10 cellular contexts compared by ENCODE assay signal in genomic region chr6:89372506-89372901, GRCh38. TPM values are rescaled to one million over a fixed set of nuclear protein-coding genes. Genes with fewer than 3 reads are reported as not detected.
DNase-seq lines count a peak whose midpoint lies in the region; ATAC-seq and TF ChIP-seq lines count a peak whose summit lies in the region.
"Had no signal": no experiment of that assay in that cellular context is flagged by ENCODE, and none has a peak within 500 bp of the region (broad histone marks: within the 10 kb centered on the region; RNA-seq: fewer than 3 reads in every experiment).

No MANE protein-coding gene starts in this region.

- H3K36me3 Mint-ChIP-seq in activated T-cell treated with anti-CD3 and anti-CD28 coated beads, Interleukin-2, amount 50 U/mL, for 4 hours (ENCODE audit: insufficient read depth): no peaks in the 10 kb centered on the region

- peak; percentile 3 to 5 for ATAC-seq in activated T-cell treated with anti-CD3 and anti-CD28 coated beads, Interleukin-2, amount 50 U/mL, for 4 hours
- ATAC-seq in GM21786 (IDR thresholded peaks at IDR 0.05; ENCODE audit: unreplicated experiment) (peak; percentile 48), psoas muscle (peak in 1 of 4 donors; percentile 6)

- TF ChIP-seq CTCF in psoas muscle (IDR thresholded peaks at IDR 0.05): no peak
- TF ChIP-seq CTCF in esophagus muscularis mucosa (IDR thresholded peaks at IDR 0.05): no peak

- H3K4me1 ChIP-seq in psoas muscle (peaks cover 24% of the 10 kb centered on the region), esophagus muscularis mucosa (peaks cover 18 to 26% (median 23%) of the 10 kb centered on the region in 4 donors)

- H3K36me3 ChIP-seq in psoas muscle (ENCODE audit: insufficient read depth in 1 of 2, low read depth in 1 of 2) (peaks cover 0 to 35% of the 10 kb centered on the region in 2 donors), esophagus muscularis mucosa (peaks cover 0 to 8% (median 0%) of the 10 kb centered on the region in 4 donors)

- no peak for TF ChIP-seq POLR2A in esophagus muscularis mucosa (IDR thresholded peaks at IDR 0.05; ENCODE audit: low read depth)

- intact Hi-C loops in psoas muscle (cut with DNase I): loop anchor here (5.0 kb wide), 3 partner anchors 35 to 390 kb away; partner anchors contain the start of gene RRAGD (in 1 of the 2)
- intact Hi-C loops in esophagus muscularis mucosa (cut with DNase I): no loop called here

- no peaks in the 10 kb centered on the region for H3K9me3 Mint-ChIP-seq in activated T-cell treated with anti-CD3 and anti-CD28 coated beads, Interleukin-2, amount 50 U/mL, for 4 hours
- H3K9me3 Mint-ChIP-seq: brain had no signal

- TF ChIP-seq EP300 in esophagus muscularis mucosa (IDR thresholded peaks at IDR 0.05): no peak

- H3K27me3 Mint-ChIP-seq in activated T-cell treated with anti-CD3 and anti-CD28 coated beads, Interleukin-2, amount 50 U/mL, for 4 hours (ENCODE audit: low read depth): no peaks in the 10 kb centered on the region
- H3K27me3 Mint-ChIP-seq: brain had no signal

- no peak for DNase-seq in activated T-cell treated with anti-CD3 and anti-CD28 coated beads, Interleukin-2, amount 50 U/mL, for 4 hours
- DNase-seq in activated T-cell treated with anti-CD3 and anti-CD28 coated beads, Interleukin-2, amount 50 U/mL, for 48 hours: no peak
- peak; percentile 49 for DNase-seq in Jurkat, Clone E6-1 (ENCODE audit: low read depth, low spot score)
- DNase-seq in psoas muscle: no peak
- no peak for DNase-seq in AG08396 (ENCODE audit: low spot score)
- no peak for DNase-seq in DMS153 (lab: John Stamatoyannopoulos, UW)
- DNase-seq in esophagus muscularis mucosa (ENCODE audit: extremely low spot score): no peak

- WGBS in psoas muscle, 3 donors: 38 to 58% (median 47%) methylated on average over 3 of the region's 3 CpGs
- WGBS in esophagus muscularis mucosa: 49% methylated on average over 3 of the region's 3 CpGs

- H3K27ac ChIP-seq in psoas muscle: peak overlapping the region; percentile 53
- peak overlapping the region in 1 of 4 donors; percentile 4 for H3K27ac ChIP-seq in esophagus muscularis mucosa (replicated peaks in 1 of 4)
- H3K27ac ChIP-seq: C4-2B had no signal

- H3K9me3 ChIP-seq in psoas muscle (no peaks in the 10 kb centered on the region), esophagus muscularis mucosa (no peaks in the 10 kb centered on the region)

- H3K27me3 ChIP-seq in psoas muscle (ENCODE audit: insufficient read depth in 3 of 3, low read length in 2 of 3): no peaks in the 10 kb centered on the region
- H3K27me3 ChIP-seq in esophagus muscularis mucosa: no peaks in the 10 kb centered on the region

- H3K4me1 Mint-ChIP-seq in activated T-cell treated with anti-CD3 and anti-CD28 coated beads, Interleukin-2, amount 50 U/mL, for 4 hours (ENCODE audit: low read depth): peaks cover 23% of the 10 kb centered on the region

- H3K4me3 ChIP-seq in Jurkat, Clone E6-1 (ENCODE audit: low read length): no peak overlapping the region
- H3K4me3 ChIP-seq in psoas muscle (no peak overlapping the region), esophagus muscularis mucosa (no peak overlapping the region)

- H3K4me3 Mint-ChIP-seq in activated T-cell treated with anti-CD3 and anti-CD28 coated beads, Interleukin-2, amount 50 U/mL, for 4 hours: no peak overlapping the region
- H3K4me3 Mint-ChIP-seq: brain had no signal

RNA-seq across cellular contexts. Expression of gene UBE2J1, which starts 20.0 kb away (rescaled TPM):
- 10 to 100 TPM; 15.0 to 19.4 (median 16.1) TPM for total RNA-seq in activated T-cell treated with anti-CD3 and anti-CD28 coated beads, Interleukin-2, amount 50 U/mL, for 4 hours
- 31.6 TPM for polyA plus RNA-seq in Jurkat, Clone E6-1 (2012; ENCODE audit: insufficient read depth, insufficient read length)
- total RNA-seq in psoas muscle (10 to 100 TPM; 11.5 to 21.6 (median 17.4) TPM), esophagus muscularis mucosa (10 to 100 TPM; 31.0 to 36.6 (median 33.6) TPM)
- polyA plus RNA-seq in psoas muscle: 10 to 100 TPM; 10.0 to 20.7 (median 12.9) TPM

RNA-seq across cellular contexts. Expression of gene RRAGD, which starts 39.6 kb away (rescaled TPM):
- total RNA-seq in activated T-cell treated with anti-CD3 and anti-CD28 coated beads, Interleukin-2, amount 50 U/mL, for 4 hours: 10 to 100 TPM in 2 of 3 donors, 1 to 10 TPM in 1; 7.3 to 11.9 (median 10.2) TPM
- polyA plus RNA-seq in Jurkat, Clone E6-1 (2012; ENCODE audit: insufficient read depth, insufficient read length): 21.2 TPM
- total RNA-seq in psoas muscle (100 to 1,000 TPM; 105 to 148 (median 125) TPM), esophagus muscularis mucosa (10 to 100 TPM; 18.7 to 31.4 (median 19.9) TPM)
- polyA plus RNA-seq in psoas muscle: 100 to 1,000 TPM in 1 of 3 donors, 10 to 100 TPM in 2; 34.8 to 163 (median 70.8) TPM

RNA-seq across cellular contexts. Expression of gene GABRR2, which starts 57.4 kb away (rescaled TPM):
- total RNA-seq in activated T-cell treated with anti-CD3 and anti-CD28 coated beads, Interleukin-2, amount 50 U/mL, for 4 hours: under 1 TPM in 1 of 3 donors, not detected in 2; 0.19 TPM
- polyA plus RNA-seq in Jurkat, Clone E6-1 (2012; ENCODE audit: insufficient read depth, insufficient read length): not detected
- total RNA-seq in psoas muscle (under 1 TPM; 0.34 to 0.71 (median 0.53) TPM), esophagus muscularis mucosa (under 1 TPM in 3 of 4 donors, not detected in 1; 0.33 to 0.46 (median 0.45) TPM)
- polyA plus RNA-seq in psoas muscle: 1 to 10 TPM in 1 of 3 donors, under 1 TPM in 2; 0.79 to 4.3 (median 0.87) TPM
